In the genomic region with DNA sequence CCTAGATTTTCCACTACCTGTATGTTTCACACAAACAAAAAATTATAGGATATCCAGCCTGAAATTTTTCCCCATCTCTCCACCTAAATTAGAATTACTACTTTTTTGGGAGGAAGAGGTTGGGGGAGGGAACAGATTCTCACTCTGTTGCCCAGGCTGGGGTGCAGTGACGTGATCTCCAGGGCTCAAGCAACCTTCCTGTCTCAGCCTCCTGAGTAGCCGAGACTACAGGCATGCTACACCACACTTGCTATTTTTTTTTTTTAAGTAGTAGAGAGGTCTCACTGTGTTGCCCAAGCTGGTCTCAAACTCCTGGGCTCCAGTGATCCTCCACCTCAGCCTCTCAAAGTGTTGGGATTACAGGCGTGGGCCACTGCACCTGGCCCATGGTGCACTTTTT, we compare ENCODE assay signal across 15 cellular contexts. TPM values are rescaled to one million over a fixed set of nuclear protein-coding genes. Genes with fewer than 3 reads are reported as not detected.
A peak's percentile ranks its signal among the peaks of the same experiment; 100 is the strongest.
DNase-seq lines count a peak whose midpoint lies in the region; ATAC-seq and TF ChIP-seq lines count a peak whose summit lies in the region.
"Had no signal": no experiment of that assay in that cellular context is flagged by ENCODE, and none has a peak within 500 bp of the region (broad histone marks: within the 10 kb centered on the region; RNA-seq: fewer than 3 reads in every experiment).

No MANE protein-coding gene starts in this region.

- TF ChIP-seq CTCF in GM12865 (IDR thresholded peaks at IDR 0.05; ENCODE audit: insufficient read depth, low read depth, low read length, missing control alignments) (no peak), natural killer cell (IDR thresholded peaks at IDR 0.05) (no peak)

- H3K4me1 Mint-ChIP-seq in activated CD4-positive, alpha-beta memory T cell treated with anti-CD3 and anti-CD28 coated beads, Interleukin-2, amount 10 ng/mL, durations not matched to agents 7 days and 5 days = peaks cover 90% of the 10 kb centered on the region
- peaks cover 7 to 48% of the 10 kb centered on the region in 2 donors for H3K4me1 Mint-ChIP-seq in natural killer cell

- no peaks in the 10 kb centered on the region for H3K27me3 Mint-ChIP-seq in activated CD4-positive, alpha-beta memory T cell treated with anti-CD3 and anti-CD28 coated beads, Interleukin-2, amount 10 ng/mL, durations not matched to agents 7 days and 5 days
- H3K27me3 Mint-ChIP-seq in natural killer cell (ENCODE audit: low read depth in 2 of 2) = peaks cover 16 to 62% of the 10 kb centered on the region in 2 donors

- ATAC-seq in natural killer cell = peak in 2 of 3 donors; percentile 58 to 83
- ATAC-seq in GM18517 (IDR thresholded peaks at IDR 0.05; ENCODE audit: unreplicated experiment) = no peak

- peak overlapping the region; percentile 50 for H3K4me3 Mint-ChIP-seq in activated CD4-positive, alpha-beta memory T cell treated with anti-CD3 and anti-CD28 coated beads, Interleukin-2, amount 10 ng/mL, durations not matched to agents 7 days and 5 days
- H3K4me3 Mint-ChIP-seq in natural killer cell = no peak overlapping the region

- DNase-seq in CD1c-positive myeloid dendritic cell (ENCODE audit: extremely low spot score) (peak; percentile 38), GM12865 (ENCODE audit: low read depth) (peak; percentile 48), natural killer cell (no peak), mucosa of gallbladder (ENCODE audit: low spot score) (no peak), NCI-H146 treated with DMSO at 0.1 percent for 48 hours (lab: John Stamatoyannopoulos, UW; ENCODE audit: unreplicated experiment) (no peak)
- DNase-seq in activated CD4-positive, alpha-beta memory T cell treated with anti-CD3 and anti-CD28 coated beads, Interleukin-2, amount 10 ng/mL, durations not matched to agents 7 days and 5 days = peak; percentile 55
- DNase-seq: activated CD8-positive, alpha-beta memory T cell treated with anti-CD3 and anti-CD28 coated beads for 24 hours; cerebellar nuclear complex; NCI-H774; ovary; T-helper 9 cell had no signal

- H3K36me3 Mint-ChIP-seq in activated CD4-positive, alpha-beta memory T cell treated with anti-CD3 and anti-CD28 coated beads, Interleukin-2, amount 10 ng/mL, durations not matched to agents 7 days and 5 days (ENCODE audit: low read depth) = peaks cover 53% of the 10 kb centered on the region
- no peaks in the 10 kb centered on the region for H3K36me3 Mint-ChIP-seq in natural killer cell

- CTCF ChIA-PET in activated CD4-positive, alpha-beta memory T cell treated with anti-CD3 and anti-CD28 coated beads, Interleukin-2, amount 10 ng/mL, durations not matched to agents 7 days and 5 days (lab: Charles Lee) = interaction anchor here (0.7 to 4.5 kb wide), 5 partner anchors 11 to 132 kb away, joined by 3 to 47 read pairs (median 13); a partner anchor contains a TSS

- peak overlapping the region; percentile 94 for H3K27ac Mint-ChIP-seq in activated CD4-positive, alpha-beta memory T cell treated with anti-CD3 and anti-CD28 coated beads, Interleukin-2, amount 10 ng/mL, durations not matched to agents 7 days and 5 days
- H3K27ac Mint-ChIP-seq in natural killer cell = no peak overlapping the region

- intact Hi-C loops in natural killer cell (cut with micrococcal nuclease) = no loop called here

- H3K9me3 Mint-ChIP-seq in activated CD4-positive, alpha-beta memory T cell treated with anti-CD3 and anti-CD28 coated beads, Interleukin-2, amount 10 ng/mL, durations not matched to agents 7 days and 5 days = no peaks in the 10 kb centered on the region
- H3K9me3 Mint-ChIP-seq in natural killer cell = no peaks in the 10 kb centered on the region

- no peak overlapping the region for H3K4me3 ChIP-seq in GM12865 (ENCODE audit: low read depth, low read length)
- H3K4me3 ChIP-seq: ovary, thoracic aorta had no signal

- POLR2A ChIA-PET in activated CD4-positive, alpha-beta memory T cell treated with anti-CD3 and anti-CD28 coated beads, Interleukin-2, amount 10 ng/mL, durations not matched to agents 7 days and 5 days (lab: Charles Lee) = interaction anchor here (1.2 to 15.3 kb wide), 9 partner anchors 10 to 127 kb away, joined by 3 to 249 read pairs (median 7); a partner anchor contains a TSS

RNA-seq across cellular contexts. Expression of a gene that starts 9.5 kb away (rescaled TPM):
- 100 to 1,000 TPM; 102 to 103 TPM for total RNA-seq in activated CD4-positive, alpha-beta memory T cell treated with anti-CD3 and anti-CD28 coated beads, Interleukin-2, amount 10 ng/mL, durations not matched to agents 7 days and 5 days
- total RNA-seq in natural killer cell (10 to 100 TPM in 2 of 3 donors, 1 to 10 TPM in 1; 7.1 to 27.8 (median 12.8) TPM), mucosa of gallbladder (12.9 TPM)
- total RNA-seq: HT-29 had no signal

RNA-seq across cellular contexts. Expression of a gene that starts 36.9 kb away (rescaled TPM):
- total RNA-seq in activated CD4-positive, alpha-beta memory T cell treated with anti-CD3 and anti-CD28 coated beads, Interleukin-2, amount 10 ng/mL, durations not matched to agents 7 days and 5 days = 10 to 100 TPM; 34.0 to 34.9 TPM
- total RNA-seq in natural killer cell = 1 to 10 TPM; 6.3 to 7.5 (median 6.7) TPM
- total RNA-seq in mucosa of gallbladder = 23.2 TPM

RNA-seq across cellular contexts. Expression of a gene that starts 38.8 kb away (rescaled TPM):
- total RNA-seq in activated CD4-positive, alpha-beta memory T cell treated with anti-CD3 and anti-CD28 coated beads, Interleukin-2, amount 10 ng/mL, durations not matched to agents 7 days and 5 days = not detected
- total RNA-seq in natural killer cell = not detected
- 0.69 TPM for total RNA-seq in mucosa of gallbladder
- total RNA-seq: HT-29, mesenteric fat pad had no signal

RNA-seq across cellular contexts. Expression of a gene that starts 48.8 kb away (rescaled TPM):
- 1 to 10 TPM; 3.8 to 5.3 TPM for total RNA-seq in activated CD4-positive, alpha-beta memory T cell treated with anti-CD3 and anti-CD28 coated beads, Interleukin-2, amount 10 ng/mL, durations not matched to agents 7 days and 5 days
- total RNA-seq in natural killer cell (under 1 TPM in 2 of 3 donors, not detected in 1; 0.49 to 0.58 TPM), mucosa of gallbladder (72.5 TPM)

Comparison
In these comparisons a context has a peak if more than half of its experiments do, and no peak if none do; other contexts are left out.
1. DNase-seq: peak in CD1c-positive myeloid dendritic cell (single experiment), GM12865 (single experiment) and activated CD4-positive, alpha-beta memory T cell treated with anti-CD3 and anti-CD28 coated beads, Interleukin-2, amount 10 ng/mL, durations not matched to agents 7 days and 5 days (single experiment); none in natural killer cell (single experiment), mucosa of gallbladder (single experiment) and NCI-H146 treated with DMSO at 0.1 percent for 48 hours (single experiment).